20 cellular contexts compared by ENCODE assay signal in genomic region chr18:62500174-62500573, GRCh38.
"Had no signal": no experiment of that assay in that cellular context is flagged by ENCODE, and none has a peak within 500 bp of the region (broad histone marks: within the 10 kb centered on the region; RNA-seq: fewer than 3 reads in every experiment).

No MANE protein-coding gene starts in this region.

- H3K4me1 Mint-ChIP-seq: mesothelial cell of epicardium, nephron had no signal

- H3K4me1 ChIP-seq: right atrium auricular region, testis, tibial nerve, upper lobe of right lung had no signal

- H3K9me3 ChIP-seq: heart right ventricle, left lung, lower lobe of right lung, ovary, right atrium auricular region, testis, upper lobe of right lung, vagina had no signal

- H3K27me3 Mint-ChIP-seq: memory B cell; stimulated activated memory B cell treated with anti-CD40 and anti-IgM and Interleukin-4, amounts not matched to agents 10 μg/mL and 1 μg/mL and 100 μg/mL, for 72 hours; stimulated activated naive CD8-positive, alpha-beta T cell treated with anti-CD3 and anti-CD28 coated beads, Interleukin-15, amount 100 ng/mL, for 72 hours had no signal

- H3K27ac Mint-ChIP-seq: memory B cell; mesothelial cell of epicardium; nephron; stimulated activated memory B cell treated with anti-CD40 and anti-IgM and Interleukin-4, amounts not matched to agents 10 μg/mL and 1 μg/mL and 100 μg/mL, for 72 hours; stimulated activated naive CD8-positive, alpha-beta T cell treated with anti-CD3 and anti-CD28 coated beads, Interleukin-15, amount 100 ng/mL, for 72 hours had no signal

- H3K36me3 ChIP-seq: heart right ventricle, left lung, lower lobe of right lung, ovary, right atrium auricular region, upper lobe of right lung, vagina had no signal

- H3K4me3 Mint-ChIP-seq: memory B cell; mesothelial cell of epicardium; nephron; stimulated activated memory B cell treated with anti-CD40 and anti-IgM and Interleukin-4, amounts not matched to agents 10 μg/mL and 1 μg/mL and 100 μg/mL, for 72 hours; stimulated activated naive CD8-positive, alpha-beta T cell treated with anti-CD3 and anti-CD28 coated beads, Interleukin-15, amount 100 ng/mL, for 72 hours had no signal

- H3K27ac ChIP-seq: heart right ventricle, left lung, lower lobe of right lung, ovary, right atrium auricular region, testis, tibial nerve, upper lobe of right lung, vagina had no signal

- H3K27me3 ChIP-seq: heart right ventricle, left lung, ovary, right atrium auricular region, testis, tibial nerve, upper lobe of right lung, vagina had no signal

- H3K4me2 ChIP-seq: smooth muscle cell had no signal

- H3K36me3 Mint-ChIP-seq: memory B cell; stimulated activated memory B cell treated with anti-CD40 and anti-IgM and Interleukin-4, amounts not matched to agents 10 μg/mL and 1 μg/mL and 100 μg/mL, for 72 hours had no signal

- DNase-seq: effector memory CD4-positive, alpha-beta T cell; heart right ventricle; hypothalamus; islet precursor cell; left lung; lower lobe of right lung; ovary; stimulated activated CD4-positive, alpha-beta T cell treated with anti-CD3 and anti-CD28 coated beads, Interleukin-4, amount 100 ng/mL, for 24 hours; stimulated activated naive CD8-positive, alpha-beta T cell treated with anti-CD3 and anti-CD28 coated beads, Interleukin-15, amount 100 ng/mL, for 72 hours; testis; upper lobe of right lung had no signal

- ATAC-seq: esophagus mucosa; stimulated activated memory B cell treated with anti-CD40 and anti-IgM and Interleukin-4, amounts not matched to agents 10 μg/mL and 1 μg/mL and 100 μg/mL, for 72 hours; stimulated activated naive CD8-positive, alpha-beta T cell treated with anti-CD3 and anti-CD28 coated beads, Interleukin-15, amount 100 ng/mL, for 72 hours had no signal

- H3K4me3 ChIP-seq: heart right ventricle, left lung, lower lobe of right lung, ovary, right atrium auricular region, smooth muscle cell, testis, tibial nerve, upper lobe of right lung, vagina had no signal

- H3K9me3 Mint-ChIP-seq: memory B cell; stimulated activated naive CD8-positive, alpha-beta T cell treated with anti-CD3 and anti-CD28 coated beads, Interleukin-15, amount 100 ng/mL, for 72 hours had no signal
